1 cellular context compared by ENCODE assay signal in genomic region chr13:99604636-99605035, GRCh38.
TF ChIP-seq lines count a peak whose summit lies in the region.

No MANE protein-coding gene starts in this region.

TF ChIP-seq in H1, 55 proteins besides CTCF, POLR2A, EP300 and RAD21:
- TF ChIP-seq KDM1A (IDR thresholded peaks at IDR 0.05; ENCODE audit: borderline replicate concordance, low read length) (0 out of 2 replicates have a peak, but pooled peaks have one; percentile 53), GTF2F1 (IDR thresholded peaks at IDR 0.05; ENCODE audit: borderline replicate concordance, low read depth, low read length) (no peak), TCF12 (IDR thresholded peaks at IDR 0.05; ENCODE audit: low read depth, low read length) (no peak)
